Comparison of ENCODE assay signal across 1 cellular context in genomic region chr18:50982086-50982801, GRCh38.
TF ChIP-seq lines count a peak whose summit lies in the region.

No MANE protein-coding gene starts in this region.

TF ChIP-seq in H1, 55 proteins besides CTCF, POLR2A, EP300 and RAD21:
- TF ChIP-seq CBX8 (IDR thresholded peaks at IDR 0.05; ENCODE audit: borderline replicate concordance, low read depth, low read length) (no peak), BCL11A (IDR thresholded peaks at IDR 0.05; ENCODE audit: low read depth in 2 of 2, low read length in 2 of 2) (no peak), TAF1 (IDR thresholded peaks at IDR 0.05; ENCODE audit: low read depth, low read length) (no peak), SIRT6 (IDR thresholded peaks at IDR 0.05; ENCODE audit: low read length) (no peak), CBX5 (IDR thresholded peaks at IDR 0.05; ENCODE audit: low read depth, low read length) (no peak), SP1 (IDR thresholded peaks at IDR 0.05; ENCODE audit: low read depth, low read length) (no peak), SP4 (IDR thresholded peaks at IDR 0.05; ENCODE audit: low read length) (no peak), JUND (IDR thresholded peaks at IDR 0.05; ENCODE audit: low read length) (no peak), TEAD4 (IDR thresholded peaks at IDR 0.05; ENCODE audit: low read depth, low read length) (no peak), USF2 (IDR thresholded peaks at IDR 0.05; ENCODE audit: low read length) (no peak), FOSL1 (IDR thresholded peaks at IDR 0.05; ENCODE audit: insufficient read depth, low read depth, low read length) (no peak)
